In genomic region chr10:5776150-5776880, GRCh38 we compare ENCODE assay signal across 8 cellular contexts. TPM values are rescaled to one million over a fixed set of nuclear protein-coding genes. Genes with fewer than 3 reads are reported as not detected.
DNase-seq lines count a peak whose midpoint lies in the region; ATAC-seq and TF ChIP-seq lines count a peak whose summit lies in the region.

No MANE protein-coding gene starts in this region.

- no peak overlapping the region for H2BK120ac ChIP-seq in mesenchymal stem cell (ENCODE audit: low read depth, low read length)

- H3K27ac Mint-ChIP-seq in central memory CD8-positive, alpha-beta T cell (ENCODE audit: low read depth) = peak overlapping the region; percentile 84

- TF ChIP-seq CTCF in vagina (IDR thresholded peaks at IDR 0.05) = no peak

- no peak overlapping the region for H3K23ac ChIP-seq in mesenchymal stem cell (ENCODE audit: low read length in 2 of 2)

- no peak overlapping the region for H3K18ac ChIP-seq in mesenchymal stem cell (ENCODE audit: low read depth in 1 of 2, low read length in 2 of 2)

- H2AK5ac ChIP-seq in mesenchymal stem cell (ENCODE audit: low read length, severe bottlenecking) = no peak overlapping the region

- H3K4me3 Mint-ChIP-seq in central memory CD8-positive, alpha-beta T cell = peak overlapping the region; percentile 57

- H3K27me3 Mint-ChIP-seq in central memory CD8-positive, alpha-beta T cell = no peaks in the 10 kb centered on the region

- H2BK15ac ChIP-seq in mesenchymal stem cell (ENCODE audit: low read depth, poor library complexity, severe bottlenecking) = no peak overlapping the region

- peak; percentile 45 for ATAC-seq in Right ventricle myocardium inferior
- no peak for ATAC-seq in central memory CD8-positive, alpha-beta T cell (replicated peaks; ENCODE audit: extremely low read depth, poor library complexity, severe bottlenecking)

- H3K9me3 ChIP-seq in mesenchymal stem cell (ENCODE audit: control insufficient read depth, low read length) (no peaks in the 10 kb centered on the region), vagina (no peaks in the 10 kb centered on the region)

- H3K27ac ChIP-seq in mesenchymal stem cell (ENCODE audit: low read length, poor library complexity, severe bottlenecking) (no peak overlapping the region), vagina (peak overlapping the region; percentile 46)

- H3K4me3 ChIP-seq in mesenchymal stem cell (ENCODE audit: insufficient read depth in 1 of 2, low read depth in 1 of 2, low read length in 2 of 2) (peak overlapping the region in 1 of 2 experiments; percentile 38), vagina (no peak overlapping the region)

- no peak for TF ChIP-seq POLR2A in vagina (IDR thresholded peaks at IDR 0.05)

- peaks cover 2% of the 10 kb centered on the region for H3K79me1 ChIP-seq in mesenchymal stem cell (replicated peaks; ENCODE audit: low read length, poor library complexity, severe bottlenecking)

- H3K36me3 Mint-ChIP-seq in central memory CD8-positive, alpha-beta T cell (ENCODE audit: insufficient read depth) = peaks cover 30% of the 10 kb centered on the region

- no peak overlapping the region for H2AFZ ChIP-seq in mesenchymal stem cell (ENCODE audit: low read depth, low read length)

- H3K4me2 ChIP-seq in mesenchymal stem cell (ENCODE audit: low read length, poor library complexity, severe bottlenecking) = no peak overlapping the region

- peak overlapping the region; percentile 68 for H3K9ac ChIP-seq in mesenchymal stem cell (ENCODE audit: low read length)

- no peak overlapping the region for H3K4ac ChIP-seq in mesenchymal stem cell (ENCODE audit: low read depth in 1 of 2, low read length in 2 of 2)

- intact Hi-C loops in Right ventricle myocardium inferior (cut with DNase I) = no loop called here
- intact Hi-C loops in cardiac septum (cut with DNase I) = no loop called here
- intact Hi-C loops in vagina (cut with DNase I) = no loop called here

- no peak for DNase-seq in Right ventricle myocardium inferior (ENCODE audit: missing footprints)
- DNase-seq in cardiac septum (ENCODE audit: low spot score) = no peak
- no peak for DNase-seq in central memory CD8-positive, alpha-beta T cell (ENCODE audit: low spot score in 2 of 2)
- peak; percentile 5 for DNase-seq in mesenchymal stem cell
- no peak for DNase-seq in vagina (ENCODE audit: extremely low spot score in 2 of 2)
- no peak for DNase-seq in NCI-H446 treated with DMSO at 0.1 percent for 48 hours (lab: John Stamatoyannopoulos, UW)
- no peak for DNase-seq in DMS 273 treated with DMSO at 0.1 percent for 48 hours (lab: John Stamatoyannopoulos, UW)
- DNase-seq in NCI-H2081 (lab: John Stamatoyannopoulos, UW) = no peak

- H4K8ac ChIP-seq in mesenchymal stem cell (ENCODE audit: low read length) = peak overlapping the region; percentile 48

- H3K27me3 ChIP-seq in mesenchymal stem cell (ENCODE audit: control insufficient read depth in 1 of 2, insufficient read depth in 1 of 2, low read length in 2 of 2) (no peaks in the 10 kb centered on the region), vagina (no peaks in the 10 kb centered on the region)

- no peak overlapping the region for H2BK12ac ChIP-seq in mesenchymal stem cell (ENCODE audit: low read length in 2 of 2)

- H3K36me3 ChIP-seq in mesenchymal stem cell (ENCODE audit: control insufficient read depth in 1 of 2, insufficient read depth in 2 of 2, low read depth in 1 of 2, low read length in 2 of 2) (peaks cover 35 to 61% of the 10 kb centered on the region in 2 experiments), vagina (peaks cover 0 to 9% of the 10 kb centered on the region in 2 donors)

- no peak overlapping the region for H4K91ac ChIP-seq in mesenchymal stem cell (ENCODE audit: low read length)

- H3K4me1 Mint-ChIP-seq in central memory CD8-positive, alpha-beta T cell = peaks cover 41% of the 10 kb centered on the region

- no peak overlapping the region for H3K14ac ChIP-seq in mesenchymal stem cell (ENCODE audit: low read length in 2 of 2)

- WGBS in mesenchymal stem cell = 83% methylated on average over 7 of the region's 7 CpGs

- no peak overlapping the region for H2BK5ac ChIP-seq in mesenchymal stem cell (ENCODE audit: low read depth, low read length, poor library complexity, severe bottlenecking)

- no peaks in the 10 kb centered on the region for H3K9me3 Mint-ChIP-seq in central memory CD8-positive, alpha-beta T cell

- peaks cover 7% of the 10 kb centered on the region for H3K4me1 ChIP-seq in mesenchymal stem cell (ENCODE audit: control insufficient read depth, insufficient read depth, low read depth, low read length)
- H3K4me1 ChIP-seq in vagina = peaks cover 26% of the 10 kb centered on the region

RNA-seq across cellular contexts. Expression of gene GDI2, which starts 36.9 kb away (rescaled TPM):
- total RNA-seq in Right ventricle myocardium inferior (101 TPM), cardiac septum (107 TPM), vagina (174 TPM)
- 202 TPM for polyA plus RNA-seq in mesenchymal stem cell (2013, experiment 1 of 2)
- polyA plus RNA-seq in mesenchymal stem cell (2013, experiment 2 of 2) = 204 TPM
